ENCODE assay signal across 8 cellular contexts in genomic region chr15:41283653-41284424, GRCh38. TPM values are rescaled to one million over a fixed set of nuclear protein-coding genes. Genes with fewer than 3 reads are reported as not detected.
DNase-seq lines count a peak whose midpoint lies in the region; ATAC-seq lines count a peak whose summit lies in the region.

No MANE protein-coding gene starts in this region.

- DNase-seq in COLO829 (ENCODE audit: low spot score) = peak; percentile 97
- peak; percentile 100 for DNase-seq in HT-29 (ENCODE audit: low spot score)
- peak; percentile 97 for DNase-seq in NK-92 treated with Interleukin-12 subunit alpha and Interleukin-12 subunit beta, amount 100 ng/mL, for 24 hours (lab: John Stamatoyannopoulos, UW)
- DNase-seq in activated CD8-positive, alpha-beta memory T cell treated with anti-CD3 and anti-CD28 coated beads for 4 hours (ENCODE audit: low read depth in 2 of 2) = peak; percentile 93 to 94
- DNase-seq in effector memory CD8-positive, alpha-beta T cell = peak; percentile 96 to 98 (median 97)
- peak; percentile 100 for DNase-seq in medulla oblongata (ENCODE audit: extremely low spot score)
- peak; percentile 95 to 98 (median 97) for DNase-seq in stimulated activated CD4-positive, alpha-beta T cell treated with anti-CD3 and anti-CD28 coated beads, TNF-alpha, amount 100 ng/mL, for 48 hours (ENCODE audit: low read depth in 3 of 3)

- ATAC-seq in GM21360 (IDR thresholded peaks at IDR 0.05; ENCODE audit: unreplicated experiment) = peak; percentile 94
- ATAC-seq in effector memory CD8-positive, alpha-beta T cell (replicated peaks) = peak; percentile 91

- H3K4me3 Mint-ChIP-seq in effector memory CD8-positive, alpha-beta T cell = peak overlapping the region; percentile 94 to 98

- peaks cover 56% of the 10 kb centered on the region for H3K36me3 Mint-ChIP-seq in effector memory CD8-positive, alpha-beta T cell (ENCODE audit: insufficient read depth)

- H3K4me1 Mint-ChIP-seq in effector memory CD8-positive, alpha-beta T cell (ENCODE audit: low read depth in 2 of 2) = peaks cover 25 to 34% of the 10 kb centered on the region in 2 donors

- H3K9me3 Mint-ChIP-seq in effector memory CD8-positive, alpha-beta T cell = no peaks in the 10 kb centered on the region

- H3K27me3 Mint-ChIP-seq in effector memory CD8-positive, alpha-beta T cell = no peaks in the 10 kb centered on the region

- peak overlapping the region; percentile 98 to 100 for H3K27ac Mint-ChIP-seq in effector memory CD8-positive, alpha-beta T cell

RNA-seq across cellular contexts. Expression of gene OIP5, which starts 48.6 kb away (rescaled TPM):
- total RNA-seq in HT-29 (2014; rRNA removed; shearing (Covaris generic)) = 40.2 and 46.1 TPM in 2 replicates

RNA-seq across cellular contexts. Expression of gene NUSAP1, which starts 48.8 kb away (rescaled TPM):
- total RNA-seq in HT-29 (2014; rRNA removed; shearing (Covaris generic)) = 167 and 222 TPM in 2 replicates

RNA-seq across cellular contexts. Expression of gene CHP1, which starts 52.8 kb away (rescaled TPM):
- total RNA-seq in HT-29 (2014; rRNA removed; shearing (Covaris generic)) = 115 and 135 TPM in 2 replicates

RNA-seq across cellular contexts. Expression of gene EXD1, which starts 53.3 kb away (rescaled TPM):
- not detected in 2 replicates for total RNA-seq in HT-29 (2014; rRNA removed; shearing (Covaris generic))

Comparison
In these comparisons a context has a peak if more than half of its experiments do, and no peak if none do; other contexts are left out.
1. Peak in every context shown above with its lines: DNase-seq and ATAC-seq.